ENCODE assay signal across 20 cellular contexts in genomic region chr12:5470221-5470620, GRCh38. TPM values are rescaled to one million over a fixed set of nuclear protein-coding genes. Genes with fewer than 3 reads are reported as not detected.
A peak's percentile ranks its signal among the peaks of the same experiment; 100 is the strongest.
DNase-seq lines count a peak whose midpoint lies in the region; ATAC-seq and TF ChIP-seq lines count a peak whose summit lies in the region.
"Had no signal": no experiment of that assay in that cellular context is flagged by ENCODE, and none has a peak within 500 bp of the region (broad histone marks: within the 10 kb centered on the region; RNA-seq: fewer than 3 reads in every experiment).

No MANE protein-coding gene starts in this region.

- H3K27me3 Mint-ChIP-seq in WTC11 (ENCODE audit: low read depth): no peaks in the 10 kb centered on the region
- peaks cover 1% of the 10 kb centered on the region for H3K27me3 Mint-ChIP-seq in activated CD4-positive, alpha-beta T cell treated with anti-CD3 and anti-CD28 coated beads, Interleukin-2, amount 10 ng/mL, durations not matched to agents 24 days and 14 days
- H3K27me3 Mint-ChIP-seq: CD4-positive, CD25-positive, alpha-beta regulatory T cell had no signal

- no peak overlapping the region for H3K4me3 ChIP-seq in HEK293 (ENCODE audit: low read depth, low read length)
- H3K4me3 ChIP-seq in neuronal stem cell (ENCODE audit: low read length in 2 of 2): no peak overlapping the region
- H3K4me3 ChIP-seq: HAP-1 had no signal

- H3K27me3 ChIP-seq in neuronal stem cell (ENCODE audit: control insufficient read depth in 3 of 3, insufficient read depth in 3 of 3, low read depth in 1 of 3, low read length in 3 of 3): no peaks in the 10 kb centered on the region

- H3K18ac ChIP-seq in neuronal stem cell (ENCODE audit: low read length): peak overlapping the region; percentile 21

- H3K36me3 Mint-ChIP-seq in WTC11: no peaks in the 10 kb centered on the region
- no peaks in the 10 kb centered on the region for H3K36me3 Mint-ChIP-seq in activated CD4-positive, alpha-beta T cell treated with anti-CD3 and anti-CD28 coated beads, Interleukin-2, amount 10 ng/mL, durations not matched to agents 24 days and 14 days (ENCODE audit: low read depth)
- H3K36me3 Mint-ChIP-seq: CD4-positive, CD25-positive, alpha-beta regulatory T cell; CD8-positive, alpha-beta memory T cell had no signal

- H2BK15ac ChIP-seq in neuronal stem cell (ENCODE audit: low read length): no peak overlapping the region

- no peak for DNase-seq in WTC11 (ENCODE audit: low spot score)
- DNase-seq in left kidney (ENCODE audit: low read depth, low spot score): peak; percentile 42
- DNase-seq in neuronal stem cell (ENCODE audit: low spot score): no peak
- no peak for DNase-seq in activated CD4-positive, alpha-beta T cell treated with anti-CD3 and anti-CD28 coated beads, Interleukin-2, amount 10 ng/mL, durations not matched to agents 24 days and 14 days
- DNase-seq: ACHN; BE2C; C1 segment of cervical spinal cord; Caco-2; CD4-positive, CD25-positive, alpha-beta regulatory T cell; CD8-positive, alpha-beta memory T cell; DMS153; DMS79; GDM1 had no signal

- CTCF ChIA-PET in HEK293 (lab: Yijun Ruan, JAX): interaction anchor here (0.6 to 0.7 kb wide), 2 partner anchors 42 to 1914 kb away, joined by 4 read pairs; no protein-coding TSS in a partner anchor
- CTCF ChIA-PET in WTC11 (lab: Charles Lee): no interaction called here

- peaks cover 23% of the 10 kb centered on the region for H3K4me1 Mint-ChIP-seq in WTC11
- H3K4me1 Mint-ChIP-seq in activated CD4-positive, alpha-beta T cell treated with anti-CD3 and anti-CD28 coated beads, Interleukin-2, amount 10 ng/mL, durations not matched to agents 24 days and 14 days: no peaks in the 10 kb centered on the region
- H3K4me1 Mint-ChIP-seq: CD4-positive, CD25-positive, alpha-beta regulatory T cell; CD8-positive, alpha-beta memory T cell had no signal

- H4K8ac ChIP-seq in neuronal stem cell (ENCODE audit: low read depth, low read length): no peak overlapping the region

- no peaks in the 10 kb centered on the region for H3K9me3 Mint-ChIP-seq in WTC11
- no peaks in the 10 kb centered on the region for H3K9me3 Mint-ChIP-seq in activated CD4-positive, alpha-beta T cell treated with anti-CD3 and anti-CD28 coated beads, Interleukin-2, amount 10 ng/mL, durations not matched to agents 24 days and 14 days
- H3K9me3 Mint-ChIP-seq: CD8-positive, alpha-beta memory T cell had no signal

- H3K9me3 ChIP-seq in HEK293 (ENCODE audit: control insufficient read depth, insufficient read depth, low read depth, low read length): no peaks in the 10 kb centered on the region
- no peaks in the 10 kb centered on the region for H3K9me3 ChIP-seq in neuronal stem cell (replicated peaks in 1 of 2; ENCODE audit: control insufficient read depth in 2 of 2, insufficient read depth in 1 of 2, low read depth in 1 of 2, low read length in 2 of 2)
- H3K9me3 ChIP-seq: BE2C, Caco-2, HAP-1 had no signal

- TF ChIP-seq CTCF in HEK293 (tag by site-specific recombination; IDR thresholded peaks at IDR 0.05) (no peak), WTC11 (IDR thresholded peaks at IDR 0.05) (no peak)

- H3K4me2 ChIP-seq in neuronal stem cell (ENCODE audit: insufficient read depth, low read length, poor library complexity, severe bottlenecking): no peak overlapping the region
- H3K4me2 ChIP-seq: KMS-11 had no signal

- no peak overlapping the region for H4K91ac ChIP-seq in neuronal stem cell (ENCODE audit: low read depth, low read length, poor library complexity)

- no peak overlapping the region for H3K4ac ChIP-seq in neuronal stem cell (ENCODE audit: low read length)

- H3K36me3 ChIP-seq in HEK293 (ENCODE audit: control insufficient read depth in 2 of 2, insufficient read depth in 1 of 2, low read length in 2 of 2): no peaks in the 10 kb centered on the region
- no peaks in the 10 kb centered on the region for H3K36me3 ChIP-seq in neuronal stem cell (replicated peaks in 1 of 2; ENCODE audit: control insufficient read depth in 2 of 2, insufficient read depth in 2 of 2, low read length in 2 of 2)
- H3K36me3 ChIP-seq: BE2C, HAP-1 had no signal

- no peak overlapping the region for H3K23ac ChIP-seq in neuronal stem cell (ENCODE audit: low read depth, low read length, poor library complexity)

- H2BK5ac ChIP-seq in neuronal stem cell (ENCODE audit: low read length): no peak overlapping the region

- H3K4me1 ChIP-seq in HEK293 (ENCODE audit: control insufficient read depth, insufficient read depth, low read length) (no peaks in the 10 kb centered on the region), neuronal stem cell (ENCODE audit: control insufficient read depth in 2 of 2, insufficient read depth in 1 of 2, low read depth in 1 of 2, low read length in 2 of 2) (no peaks in the 10 kb centered on the region)
- H3K4me1 ChIP-seq: BE2C, Caco-2, HAP-1 had no signal

- no peak overlapping the region for H2BK120ac ChIP-seq in neuronal stem cell (ENCODE audit: low read depth, low read length)

- no peak overlapping the region for H2BK12ac ChIP-seq in neuronal stem cell (ENCODE audit: low read length)

- H3K9ac ChIP-seq in neuronal stem cell (ENCODE audit: low read depth, low read length, poor library complexity): peak overlapping the region; percentile 67
- H3K9ac ChIP-seq: KMS-11 had no signal

- no peak overlapping the region for H2AFZ ChIP-seq in neuronal stem cell (ENCODE audit: low read length)

- POLR2A ChIA-PET in HEK293 (lab: Yijun Ruan, JAX) (no interaction called here), WTC11 (lab: Charles Lee) (no interaction called here)

- H3K14ac ChIP-seq in neuronal stem cell (ENCODE audit: low read length): no peak overlapping the region

- H2AK5ac ChIP-seq in neuronal stem cell (ENCODE audit: low read depth, low read length): peak overlapping the region; percentile 47

- no peak overlapping the region for H3K27ac ChIP-seq in HEK293 (ENCODE audit: extremely low read depth, low read depth, low read length)
- H3K27ac ChIP-seq in neuronal stem cell (replicated peaks; ENCODE audit: low read length): no peak overlapping the region
- H3K27ac ChIP-seq: KMS-11 had no signal

- H3K27ac Mint-ChIP-seq in WTC11: peak overlapping the region; percentile 76
- H3K27ac Mint-ChIP-seq in activated CD4-positive, alpha-beta T cell treated with anti-CD3 and anti-CD28 coated beads, Interleukin-2, amount 10 ng/mL, durations not matched to agents 24 days and 14 days: no peak overlapping the region
- H3K27ac Mint-ChIP-seq: CD4-positive, CD25-positive, alpha-beta regulatory T cell had no signal

- no CpG with 5 or more reads among the region's 7 CpGs for WGBS in neuronal stem cell (ENCODE audit: extremely low coverage in 2 of 2, insufficient read length in 2 of 2, insufficient replicate concordance in 1 of 2), 2 donors

- intact Hi-C loops in activated CD4-positive, alpha-beta T cell treated with anti-CD3 and anti-CD28 coated beads, Interleukin-2, amount 10 ng/mL, durations not matched to agents 24 days and 14 days (cut with micrococcal nuclease): no loop called here

- H3K79me1 ChIP-seq in neuronal stem cell (ENCODE audit: low read depth, low read length): peaks cover 2% of the 10 kb centered on the region

- no peak overlapping the region for H3K4me3 Mint-ChIP-seq in WTC11
- no peak overlapping the region for H3K4me3 Mint-ChIP-seq in activated CD4-positive, alpha-beta T cell treated with anti-CD3 and anti-CD28 coated beads, Interleukin-2, amount 10 ng/mL, durations not matched to agents 24 days and 14 days
- H3K4me3 Mint-ChIP-seq: CD4-positive, CD25-positive, alpha-beta regulatory T cell; CD8-positive, alpha-beta memory T cell had no signal

- ATAC-seq in WTC11 (no peak), GM21423 (IDR thresholded peaks at IDR 0.05; ENCODE audit: unreplicated experiment) (no peak), HG02759 (IDR thresholded peaks at IDR 0.05; ENCODE audit: unreplicated experiment) (no peak), HG03457 (IDR thresholded peaks at IDR 0.05; ENCODE audit: unreplicated experiment) (no peak)

TF ChIP-seq in HEK293, 187 proteins besides CTCF, POLR2A, EP300 and RAD21:
- TF ChIP-seq ZNF37A (tag by site-specific recombination; IDR thresholded peaks at IDR 0.05) (no peak), ZIC2 (tag by site-specific recombination; IDR thresholded peaks at IDR 0.05) (peak; percentile 32; the same call in 1 of the 2 replicates), ZNF629 (tag by site-specific recombination; IDR thresholded peaks at IDR 0.05) (no peak), ZNF350 (tag by site-specific recombination; IDR thresholded peaks at IDR 0.05) (no peak)

TF ChIP-seq in WTC11, 78 proteins besides CTCF, POLR2A, EP300 and RAD21 (continues in another document):
- no peak for TF ChIP-seq JAZF1 (CRISPR knock-in tag; IDR thresholded peaks at IDR 0.05)
- TF ChIP-seq, protein P1, sequence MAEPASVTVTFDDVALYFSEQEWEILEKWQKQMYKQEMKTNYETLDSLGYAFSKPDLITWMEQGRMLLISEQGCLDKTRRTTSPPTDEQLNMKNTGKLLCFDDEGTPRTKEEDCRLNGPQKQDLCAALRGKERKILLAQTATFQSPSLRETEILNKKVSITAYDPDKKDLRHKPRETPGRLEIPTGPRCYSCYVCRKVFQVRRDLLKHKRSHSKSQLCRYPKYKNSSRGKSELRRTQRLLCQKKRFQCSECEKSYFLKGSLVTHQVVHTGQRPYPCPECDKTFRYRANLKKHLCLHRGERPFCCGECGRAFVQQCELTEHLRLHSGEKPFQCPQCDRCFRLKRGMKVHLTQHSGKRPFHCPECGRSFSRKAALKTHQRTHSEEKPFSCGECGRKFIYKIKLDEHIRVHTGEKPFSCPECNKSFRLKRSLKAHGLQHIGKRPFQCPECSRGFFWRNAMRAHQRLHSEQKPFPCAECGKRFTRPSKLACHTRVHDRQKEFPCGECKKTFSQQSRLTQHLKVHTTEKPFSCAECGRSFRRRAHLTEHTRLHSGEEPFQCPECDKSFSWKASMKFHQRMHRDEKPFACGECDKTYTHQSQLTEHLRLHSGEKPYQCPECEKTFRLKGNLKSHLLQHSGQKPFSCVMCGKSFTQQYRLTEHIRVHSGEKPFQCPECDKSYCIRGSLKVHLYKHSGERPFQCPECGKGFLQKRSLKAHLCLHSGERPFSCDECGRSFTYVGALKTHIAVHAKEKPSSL (CRISPR knock-in tag; conservative IDR thresholded peaks at IDR 0.05): no peak

RNA-seq across cellular contexts. Expression of gene NTF3, which starts 38.3 kb away (rescaled TPM):
- 1.2 to 1.5 TPM (median 1.3 TPM) in 3 replicates for total RNA-seq in WTC11 (2021)
- polyA plus RNA-seq in neuronal stem cell (2013, experiment 1 of 2): 6.3 TPM
- 5.6 TPM for polyA plus RNA-seq in neuronal stem cell (2013, experiment 2 of 2)
- not detected in 2 replicates for total RNA-seq in activated CD4-positive, alpha-beta T cell treated with anti-CD3 and anti-CD28 coated beads, Interleukin-2, amount 10 ng/mL, durations not matched to agents 24 days and 14 days
- total RNA-seq: CD4-positive, CD25-positive, alpha-beta regulatory T cell; CD8-positive, alpha-beta memory T cell; HT-29 had no signal
- polyA plus RNA-seq: CD4-positive, CD25-positive, alpha-beta regulatory T cell; CD8-positive, alpha-beta memory T cell had no signal
